In genomic region chr7:95004618-95005282, GRCh38 we compare ENCODE assay signal across 17 cellular contexts.
A peak's percentile ranks its signal among the peaks of the same experiment; 100 is the strongest.
DNase-seq lines count a peak whose midpoint lies in the region; ATAC-seq and TF ChIP-seq lines count a peak whose summit lies in the region.
"Had no signal": no experiment of that assay in that cellular context is flagged by ENCODE, and none has a peak within 500 bp of the region (broad histone marks: within the 10 kb centered on the region; RNA-seq: fewer than 3 reads in every experiment).

No MANE protein-coding gene starts in this region.

- TF ChIP-seq CTCF in heart left ventricle (IDR thresholded peaks at IDR 0.05), result no peak

- DNase-seq in NCI-H748 (lab: John Stamatoyannopoulos, UW; ENCODE audit: unreplicated experiment) (peak; percentile 8), NCI-H748 treated with DMSO at 0.1 percent for 48 hours (lab: John Stamatoyannopoulos, UW) (no peak), NCI-H774 (lab: John Stamatoyannopoulos, UW) (peak; percentile 23), heart left ventricle (peak in 4 of 5 donors; percentile 28 to 62 (median 37)), T1000 (lab: John Stamatoyannopoulos, UW) (no peak), SW 1271 (lab: John Stamatoyannopoulos, UW) (no peak)
- DNase-seq in stimulated activated naive CD4-positive, alpha-beta T cell treated with Interleukin-2 at 50 U/mL for 16 hours (lab: John Stamatoyannopoulos, UW), result no peak
- DNase-seq: activated B cell treated with CpG ODN at 0.5 μM for 24 hours; activated naive CD4-positive, alpha-beta T cell treated with Interleukin-2 at 50 U/mL for 16 hours; CD8-positive, alpha-beta memory T cell; effector CD4-positive, alpha-beta T cell; nephron progenitor cell; retina; stimulated activated CD8-positive, alpha-beta memory T cell treated with anti-CD3 and anti-CD28 coated beads, Interleukin-4, amount 100 ng/mL, for 48 hours; T-cell; thyroid gland had no signal

- H3K4me1 ChIP-seq in heart left ventricle (peaks cover 0 to 13% (median 0%) of the 10 kb centered on the region in 12 donors), skeletal muscle tissue (ENCODE audit: control insufficient read depth in 3 of 3, insufficient read depth in 3 of 3, low read length in 3 of 3) (peaks cover 0 to 6% (median 3%) of the 10 kb centered on the region in 3 donors)

- no peak for TF ChIP-seq POLR2A in heart left ventricle (IDR thresholded peaks at IDR 0.05)

- peaks cover 0 to 4% (median 0%) of the 10 kb centered on the region in 12 donors for H3K9me3 ChIP-seq in heart left ventricle
- H3K9me3 ChIP-seq in skeletal muscle tissue (ENCODE audit: control insufficient read depth in 3 of 3, low read length in 3 of 3), result no peaks in the 10 kb centered on the region
- H3K9me3 ChIP-seq: thyroid gland had no signal

- H3K9ac ChIP-seq in skeletal muscle tissue (ENCODE audit: low read depth in 1 of 3, low read length in 3 of 3), result no peak overlapping the region

- 34 to 41% (median 36%) methylated on average over 6 of the region's 6 CpGs for WGBS in heart left ventricle, 4 donors

- peak overlapping the region in 9 of 12 donors; percentile 26 to 62 (median 39) for H3K27ac ChIP-seq in heart left ventricle
- H3K27ac ChIP-seq in skeletal muscle tissue (ENCODE audit: low read depth, low read length), result peak overlapping the region; percentile 63
- H3K27ac ChIP-seq: thyroid gland had no signal

- intact Hi-C loops in heart left ventricle (cut with DNase I), result no loop called here

- H3K27me3 ChIP-seq in heart left ventricle (no peaks in the 10 kb centered on the region), skeletal muscle tissue (ENCODE audit: control insufficient read depth in 3 of 3, insufficient read depth in 3 of 3, low read length in 3 of 3) (no peaks in the 10 kb centered on the region)
- H3K27me3 ChIP-seq: thyroid gland had no signal

- peak overlapping the region in 4 of 12 donors; percentile 10 to 26 (median 18) for H3K4me3 ChIP-seq in heart left ventricle
- H3K4me3 ChIP-seq in skeletal muscle tissue (ENCODE audit: low read length in 3 of 3), result peak overlapping the region in 1 of 3 donors; percentile 30
- H3K4me3 ChIP-seq: thyroid gland had no signal

- peak; percentile 98 to 100 (median 99) for ATAC-seq in heart left ventricle
- ATAC-seq: T-cell had no signal

- H3K36me3 ChIP-seq in heart left ventricle (no peaks in the 10 kb centered on the region), skeletal muscle tissue (ENCODE audit: control insufficient read depth in 3 of 3, insufficient read depth in 3 of 3, low read length in 3 of 3) (no peaks in the 10 kb centered on the region)
- H3K36me3 ChIP-seq: thyroid gland had no signal

Comparison
In these comparisons a context has a peak if more than half of its experiments do, and no peak if none do; other contexts are left out.
1. DNase-seq: peak in NCI-H748 (single experiment), NCI-H774 (single experiment) and heart left ventricle (4 of 5); none in NCI-H748 treated with DMSO at 0.1 percent for 48 hours (single experiment), stimulated activated naive CD4-positive, alpha-beta T cell treated with Interleukin-2 at 50 U/mL for 16 hours (single experiment), T1000 (single experiment) and SW 1271 (0 of 2).